ENCODE assay signal across 12 cellular contexts in the genomic region with DNA sequence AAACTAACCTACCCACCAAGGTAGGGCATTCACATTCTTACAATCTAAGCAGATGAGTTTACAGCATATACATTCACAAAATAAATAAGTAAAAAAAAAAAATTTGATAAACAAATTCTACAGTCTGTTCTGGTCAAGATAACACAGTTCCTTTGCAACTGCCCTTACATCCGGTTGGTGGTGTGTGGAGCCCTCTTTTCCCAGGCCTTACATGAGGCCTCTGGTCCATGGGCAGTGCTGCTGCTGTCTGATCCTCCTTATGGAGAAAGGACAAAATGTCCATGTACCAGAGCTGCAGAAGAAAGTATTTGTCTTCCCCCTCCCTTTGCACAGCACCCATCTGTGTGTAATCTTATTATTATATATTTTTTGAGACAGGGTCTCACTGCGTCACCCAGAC. TPM values are rescaled to one million over a fixed set of nuclear protein-coding genes. Genes with fewer than 3 reads are reported as not detected.
DNase-seq lines count a peak whose midpoint lies in the region; ATAC-seq and TF ChIP-seq lines count a peak whose summit lies in the region.
"Had no signal": no experiment of that assay in that cellular context is flagged by ENCODE, and none has a peak within 500 bp of the region (broad histone marks: within the 10 kb centered on the region; RNA-seq: fewer than 3 reads in every experiment).

No MANE protein-coding gene starts in this region.

- H3K27me3 Mint-ChIP-seq in CD8-positive, alpha-beta memory T cell = no peaks in the 10 kb centered on the region
- H3K27me3 Mint-ChIP-seq in nephron (ENCODE audit: low read depth) = no peaks in the 10 kb centered on the region

- H3K4me3 ChIP-seq in CD8-positive, alpha-beta memory T cell (ENCODE audit: low read length) = no peak overlapping the region
- H3K4me3 ChIP-seq in choroid plexus epithelial cell (ENCODE audit: low read depth, low read length) = peak overlapping the region; percentile 9

- H3K27ac ChIP-seq in CD8-positive, alpha-beta memory T cell (ENCODE audit: low read depth, low read length) = no peak overlapping the region

- no peak for ATAC-seq in HG02759 (IDR thresholded peaks at IDR 0.05; ENCODE audit: unreplicated experiment)

- CTCF ChIA-PET in CD8-positive, alpha-beta memory T cell (lab: Charles Lee) = no interaction called here

- H3K27ac Mint-ChIP-seq in CD8-positive, alpha-beta memory T cell = peak overlapping the region in 3 of 8 donors; percentile 10 to 58 (median 51)
- peak overlapping the region; percentile 58 to 97 (median 89) for H3K27ac Mint-ChIP-seq in nephron

- peak; percentile 37 for TF ChIP-seq CTCF in choroid plexus epithelial cell (conservative IDR thresholded peaks at IDR 0.05; ENCODE audit: low read depth, low read length)
- no peak for TF ChIP-seq CTCF in nephron (IDR thresholded peaks at IDR 0.05; ENCODE audit: unreplicated experiment in 3 of 3)

- H3K4me3 Mint-ChIP-seq in CD8-positive, alpha-beta memory T cell = peak overlapping the region in 4 of 7 donors; percentile 7 to 67 (median 42)
- H3K4me3 Mint-ChIP-seq in nephron = peak overlapping the region; percentile 85 to 93 (median 90)

- no peaks in the 10 kb centered on the region for H3K9me3 Mint-ChIP-seq in CD8-positive, alpha-beta memory T cell
- H3K9me3 Mint-ChIP-seq in nephron = peaks cover 15% of the 10 kb centered on the region

- peaks cover 6% of the 10 kb centered on the region for H3K4me1 ChIP-seq in CD8-positive, alpha-beta memory T cell (ENCODE audit: insufficient read depth, low read length)

- peaks cover 17 to 22% (median 19%) of the 10 kb centered on the region in 3 donors for H3K4me1 Mint-ChIP-seq in CD8-positive, alpha-beta memory T cell
- peaks cover 44% of the 10 kb centered on the region for H3K4me1 Mint-ChIP-seq in nephron

- H3K36me3 ChIP-seq in CD8-positive, alpha-beta memory T cell (ENCODE audit: insufficient read depth, low read length) = no peaks in the 10 kb centered on the region
- H3K36me3 ChIP-seq: right atrium auricular region had no signal

- no peaks in the 10 kb centered on the region for H3K27me3 ChIP-seq in CD8-positive, alpha-beta memory T cell (ENCODE audit: insufficient read depth, low read length, poor library complexity, severe bottlenecking)
- H3K27me3 ChIP-seq: right atrium auricular region had no signal

- POLR2A ChIA-PET in CD8-positive, alpha-beta memory T cell (lab: Charles Lee) = interaction anchor here (0.7 kb wide), 1 partner anchor 14 kb away, joined by 4 read pairs; no protein-coding TSS in a partner anchor

- no peak for DNase-seq in CD8-positive, alpha-beta memory T cell
- DNase-seq in OCI-M2 (lab: John Stamatoyannopoulos, UW; ENCODE audit: unreplicated experiment) = peak; percentile 10
- peak; percentile 65 for DNase-seq in choroid plexus epithelial cell (ENCODE audit: low read depth)
- no peak for DNase-seq in NCI-H1105 treated with DMSO at 0.1 percent for 48 hours (lab: John Stamatoyannopoulos, UW)
- no peak for DNase-seq in SHP77 (lab: John Stamatoyannopoulos, UW)
- no peak for DNase-seq in NCI-H1694 treated with DMSO at 0.1 percent for 48 hours (lab: John Stamatoyannopoulos, UW)
- DNase-seq: activated gamma-delta T cell treated with Interleukin-2 at 50 U/mL for 16 hours, T-helper 2 cell had no signal

- no peaks in the 10 kb centered on the region for H3K9me3 ChIP-seq in CD8-positive, alpha-beta memory T cell (ENCODE audit: low read length)
- H3K9me3 ChIP-seq: right atrium auricular region had no signal

- peaks cover 0 to 6% (median 5%) of the 10 kb centered on the region in 3 donors for H3K36me3 Mint-ChIP-seq in CD8-positive, alpha-beta memory T cell
- H3K36me3 Mint-ChIP-seq in nephron (ENCODE audit: low read depth) = peaks cover 46% of the 10 kb centered on the region
- H3K36me3 Mint-ChIP-seq: CD14-positive monocyte had no signal

RNA-seq across cellular contexts. Expression of gene SEPTIN11, which starts 2.2 kb away (rescaled TPM):
- 10 to 100 TPM; 54.3 to 56.8 TPM for total RNA-seq in CD8-positive, alpha-beta memory T cell
- polyA plus RNA-seq in CD8-positive, alpha-beta memory T cell = 34.8 TPM

RNA-seq across cellular contexts. Expression of gene SOWAHB, which starts 49.4 kb away (rescaled TPM):
- not detected for total RNA-seq in CD8-positive, alpha-beta memory T cell
- not detected for polyA plus RNA-seq in CD8-positive, alpha-beta memory T cell
- total RNA-seq: right atrium auricular region had no signal
- polyA plus RNA-seq: CD14-positive monocyte had no signal

Comparison
In these comparisons a context has a peak if more than half of its experiments do, and no peak if none do; other contexts are left out.
1. DNase-seq: peak in OCI-M2 (single experiment) and choroid plexus epithelial cell (single experiment); none in CD8-positive, alpha-beta memory T cell (0 of 5), NCI-H1105 treated with DMSO at 0.1 percent for 48 hours (single experiment), SHP77 (0 of 2) and NCI-H1694 treated with DMSO at 0.1 percent for 48 hours (single experiment).